In the genomic region with DNA sequence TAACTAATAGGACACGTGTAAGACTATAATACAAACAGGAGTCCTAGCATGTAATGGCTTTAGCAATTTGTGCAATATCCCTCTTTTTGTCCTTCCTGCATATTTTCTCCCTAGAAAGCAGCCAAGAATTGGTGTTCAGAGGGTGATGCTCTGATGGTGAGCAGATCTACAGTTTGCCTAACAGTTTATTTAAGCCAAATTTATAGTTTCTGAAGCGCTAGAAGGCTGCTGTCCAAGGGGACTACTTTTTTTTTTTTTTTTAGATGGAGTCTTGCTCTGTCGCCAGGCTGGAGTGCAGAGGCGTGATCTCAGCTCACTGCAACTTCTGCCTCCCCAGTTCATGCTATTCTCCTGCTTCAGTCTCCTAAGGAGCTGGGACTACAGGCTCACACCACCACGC, we compare ENCODE assay signal across 22 cellular contexts. TPM values are rescaled to one million over a fixed set of nuclear protein-coding genes. Genes with fewer than 3 reads are reported as not detected.
DNase-seq lines count a peak whose midpoint lies in the region; ATAC-seq, FAIRE-seq and TF ChIP-seq lines count a peak whose summit lies in the region.
"Had no signal": no experiment of that assay in that cellular context is flagged by ENCODE, and none has a peak within 500 bp of the region (broad histone marks: within the 10 kb centered on the region; RNA-seq: fewer than 3 reads in every experiment).

No MANE protein-coding gene starts in this region.

- no peak for FAIRE-seq in H54 (lab: Jason Lieb, UNC)
- FAIRE-seq: pancreas had no signal

- H3K36me3 ChIP-seq in lower lobe of right lung (no peaks in the 10 kb centered on the region), transverse colon (no peaks in the 10 kb centered on the region)
- H3K36me3 ChIP-seq: pancreas had no signal

- H3K27ac ChIP-seq in VCaP (peak overlapping the region; percentile 16; the same call in 1 of the 2 replicates), lower lobe of right lung (peak overlapping the region; percentile 6), transverse colon (peak overlapping the region; percentile 51 to 84 (median 77))
- H3K27ac ChIP-seq: pancreas had no signal

- no peaks in the 10 kb centered on the region for H3K9me3 Mint-ChIP-seq in T-helper 2 cell treated with Interferon-gamma antibody and Interleukin-4, amounts not matched to agents 5 μg/mL and 100 μg/mL, for 36 hours
- H3K9me3 Mint-ChIP-seq: activated naive CD4-positive, alpha-beta T cell treated with anti-CD3 and anti-CD28 coated beads, Interleukin-2, amount 50 U/mL, for 24 hours; CD8-positive, alpha-beta T cell; nephron progenitor cell; T-cell had no signal

- no peak overlapping the region for H3K4me3 Mint-ChIP-seq in T-helper 2 cell treated with Interferon-gamma antibody and Interleukin-4, amounts not matched to agents 5 μg/mL and 100 μg/mL, for 36 hours
- H3K4me3 Mint-ChIP-seq: activated naive CD4-positive, alpha-beta T cell treated with anti-CD3 and anti-CD28 coated beads, Interleukin-2, amount 50 U/mL, for 24 hours; CD8-positive, alpha-beta T cell; nephron progenitor cell; T-cell had no signal

- WGBS in transverse colon (ENCODE audit: low coverage in 1 of 2), 2 donors: 67 to 78% methylated on average over 1 to 5 of the region's 5 CpGs

- no peaks in the 10 kb centered on the region for H3K27me3 ChIP-seq in lower lobe of right lung (ENCODE audit: low read depth)
- no peaks in the 10 kb centered on the region for H3K27me3 ChIP-seq in transverse colon
- H3K27me3 ChIP-seq: pancreas, testis had no signal

- no peak for TF ChIP-seq EP300 in transverse colon (IDR thresholded peaks at IDR 0.05; ENCODE audit: low read depth)

- H3K9me3 ChIP-seq in lower lobe of right lung (no peaks in the 10 kb centered on the region), transverse colon (no peaks in the 10 kb centered on the region)
- H3K9me3 ChIP-seq: pancreas, testis had no signal

- peaks cover 4% of the 10 kb centered on the region for H3K36me3 Mint-ChIP-seq in T-helper 2 cell treated with Interferon-gamma antibody and Interleukin-4, amounts not matched to agents 5 μg/mL and 100 μg/mL, for 36 hours (ENCODE audit: low read depth)
- H3K36me3 Mint-ChIP-seq: activated naive CD4-positive, alpha-beta T cell treated with anti-CD3 and anti-CD28 coated beads, Interleukin-2, amount 50 U/mL, for 24 hours; T-cell had no signal

- H3K4me1 ChIP-seq in lower lobe of right lung (peaks cover 23% of the 10 kb centered on the region), transverse colon (peaks cover 6 to 30% (median 9%) of the 10 kb centered on the region in 4 donors)

- ATAC-seq in lower lobe of right lung: peak; percentile 36 to 42
- ATAC-seq: CD8-positive, alpha-beta T cell; pancreas; T-cell had no signal

- no peak overlapping the region for H3K4me3 ChIP-seq in lower lobe of right lung
- no peak overlapping the region for H3K4me3 ChIP-seq in transverse colon
- H3K4me3 ChIP-seq: pancreas, testis had no signal

- TF ChIP-seq CTCF in VCaP (conservative IDR thresholded peaks at IDR 0.05): no peak
- TF ChIP-seq CTCF in lower lobe of right lung (IDR thresholded peaks at IDR 0.05): no peak
- TF ChIP-seq CTCF in transverse colon (IDR thresholded peaks at IDR 0.05): no peak

- in situ Hi-C loops in transverse colon (cut with MboI; ENCODE audit: low pct_ligation_motif_present in 1 of 4, low pct_unique_long_range_greater_than_20kb in 1 of 4, low sequenced_read_pairs in 3 of 4): no loop called here

- H3K27me3 Mint-ChIP-seq in T-helper 2 cell treated with Interferon-gamma antibody and Interleukin-4, amounts not matched to agents 5 μg/mL and 100 μg/mL, for 36 hours (ENCODE audit: low read depth): peaks cover 3% of the 10 kb centered on the region
- H3K27me3 Mint-ChIP-seq: activated naive CD4-positive, alpha-beta T cell treated with anti-CD3 and anti-CD28 coated beads, Interleukin-2, amount 50 U/mL, for 24 hours; T-cell had no signal

- intact Hi-C loops in lower lobe of right lung (cut with DNase I): no loop called here
- intact Hi-C loops in transverse colon (cut with DNase I; ENCODE audit: low total_unique reads): no loop called here

- H3K27ac Mint-ChIP-seq in T-helper 2 cell treated with Interferon-gamma antibody and Interleukin-4, amounts not matched to agents 5 μg/mL and 100 μg/mL, for 36 hours: no peak overlapping the region
- H3K27ac Mint-ChIP-seq: activated naive CD4-positive, alpha-beta T cell treated with anti-CD3 and anti-CD28 coated beads, Interleukin-2, amount 50 U/mL, for 24 hours; CD8-positive, alpha-beta T cell; nephron progenitor cell; T-cell had no signal

- DNase-seq in fibroblast of gingiva (ENCODE audit: low read depth) (peak; percentile 84), lower lobe of right lung (no peak), transverse colon (no peak), H54 (ENCODE audit: insufficient read length, low spot score) (no peak), erythroblast (lab: John Stamatoyannopoulos, UW) (no peak), NCI-H1092 treated with DMSO at 0.1 percent for 48 hours (lab: John Stamatoyannopoulos, UW) (no peak)
- no peak for DNase-seq in T-helper 2 cell treated with Interferon-gamma antibody and Interleukin-4, amounts not matched to agents 5 μg/mL and 100 μg/mL, for 36 hours (ENCODE audit: low spot score)
- DNase-seq: activated CD4-positive, alpha-beta T cell treated with anti-CD3 and anti-CD28 coated beads for 48 hours; CD8-positive, alpha-beta T cell; DMS153; effector CD4-positive, alpha-beta T cell; GDM1; Karpas-422; NCI-H187 treated with DMSO at 0.1 percent for 48 hours; NCI-H82; nephron progenitor cell; pancreas; SIG-M5; T-cell; testis had no signal

- peaks cover 19% of the 10 kb centered on the region for H3K4me1 Mint-ChIP-seq in T-helper 2 cell treated with Interferon-gamma antibody and Interleukin-4, amounts not matched to agents 5 μg/mL and 100 μg/mL, for 36 hours (ENCODE audit: low read depth)
- H3K4me1 Mint-ChIP-seq: nephron progenitor cell had no signal

- TF ChIP-seq POLR2A in transverse colon (IDR thresholded peaks at IDR 0.05) (no peak), H54 (IDR thresholded peaks at IDR 0.05; ENCODE audit: low read depth, low read length) (no peak), erythroblast (IDR thresholded peaks at IDR 0.05; ENCODE audit: low read length) (no peak)

RNA-seq across cellular contexts. Expression of a gene that starts 18.9 kb away (rescaled TPM):
- 35.7 TPM for total RNA-seq in lower lobe of right lung
- total RNA-seq in transverse colon: 10 to 100 TPM in 3 of 4 donors, 1 to 10 TPM in 1; 9.0 to 58.5 (median 53.6) TPM

RNA-seq across cellular contexts. Expression of a gene that starts 19.1 kb away (rescaled TPM):
- total RNA-seq in lower lobe of right lung (204 TPM), transverse colon (1,000 to 10,000 TPM in 1 of 4 donors, 100 to 1,000 TPM in 3; 403 to 1,827 (median 457) TPM)

Comparison
In these comparisons a context has a peak if more than half of its experiments do, and no peak if none do; other contexts are left out.
1. H3K27ac ChIP-seq: peak in every context shown above with its lines; median percentile 77 in transverse colon; 16 in VCaP; 6 in lower lobe of right lung.